Comparison of ENCODE assay signal across 9 cellular contexts in genomic region chr7:156607332-156608175, GRCh38. TPM values are rescaled to one million over a fixed set of nuclear protein-coding genes. Genes with fewer than 3 reads are reported as not detected.
DNase-seq lines count a peak whose midpoint lies in the region; ATAC-seq, FAIRE-seq and TF ChIP-seq lines count a peak whose summit lies in the region.
"Had no signal": no experiment of that assay in that cellular context is flagged by ENCODE, and none has a peak within 500 bp of the region (broad histone marks: within the 10 kb centered on the region; RNA-seq: fewer than 3 reads in every experiment).

No MANE protein-coding gene starts in this region.

- H3K27me3 ChIP-seq in HepG2 (ENCODE audit: control insufficient read depth in 1 of 2, insufficient read depth in 2 of 2, low read length in 2 of 2) (no peaks in the 10 kb centered on the region), testis (no peaks in the 10 kb centered on the region)

- peaks cover 8% of the 10 kb centered on the region for H3K4me1 Mint-ChIP-seq in activated CD8-positive, alpha-beta T cell treated with anti-CD3 and anti-CD28 coated beads, Interleukin-2, amount 10 ng/mL, durations not matched to agents 7 days and 5 days (ENCODE audit: low read depth)
- peaks cover 7% of the 10 kb centered on the region for H3K4me1 Mint-ChIP-seq in activated CD8-positive, alpha-beta T cell treated with anti-CD3 and anti-CD28 coated beads for 36 hours (ENCODE audit: low read depth)

- H3K27ac Mint-ChIP-seq in activated CD8-positive, alpha-beta T cell treated with anti-CD3 and anti-CD28 coated beads, Interleukin-2, amount 10 ng/mL, durations not matched to agents 7 days and 5 days = no peak overlapping the region
- no peak overlapping the region for H3K27ac Mint-ChIP-seq in activated CD8-positive, alpha-beta T cell treated with anti-CD3 and anti-CD28 coated beads for 36 hours

- CTCF ChIA-PET in activated CD8-positive, alpha-beta T cell treated with anti-CD3 and anti-CD28 coated beads, Interleukin-2, amount 10 ng/mL, durations not matched to agents 7 days and 5 days (lab: Charles Lee) = no interaction called here
- CTCF ChIA-PET in activated CD8-positive, alpha-beta T cell treated with anti-CD3 and anti-CD28 coated beads for 36 hours (lab: Charles Lee) = no interaction called here
- CTCF ChIA-PET in HepG2 (lab: Yijun Ruan, JAX; ENCODE audit: low intra/inter-chr PET ratio, low total read pairs) = no interaction called here

- no peak for DNase-seq in activated CD8-positive, alpha-beta T cell treated with anti-CD3 and anti-CD28 coated beads, Interleukin-2, amount 10 ng/mL, durations not matched to agents 7 days and 5 days
- DNase-seq in activated CD8-positive, alpha-beta T cell treated with anti-CD3 and anti-CD28 coated beads for 36 hours = no peak
- DNase-seq in astrocyte of the spinal cord (ENCODE audit: low read depth, low spot score) = no peak
- no peak for DNase-seq in HepG2 (ENCODE audit: low spot score)
- no peak for DNase-seq in testis
- no peak for DNase-seq in ecto neural progenitor cell (ENCODE audit: low spot score)
- no peak for DNase-seq in SW 1271 (lab: John Stamatoyannopoulos, UW)
- DNase-seq: NK-92 treated with Interleukin-12 subunit alpha and Interleukin-12 subunit beta, amount 100 ng/mL, for 24 hours had no signal

- H3K36me3 Mint-ChIP-seq in activated CD8-positive, alpha-beta T cell treated with anti-CD3 and anti-CD28 coated beads, Interleukin-2, amount 10 ng/mL, durations not matched to agents 7 days and 5 days (ENCODE audit: low read depth) = no peaks in the 10 kb centered on the region
- no peaks in the 10 kb centered on the region for H3K36me3 Mint-ChIP-seq in activated CD8-positive, alpha-beta T cell treated with anti-CD3 and anti-CD28 coated beads for 36 hours (ENCODE audit: low read depth)

- H3K9me3 Mint-ChIP-seq in activated CD8-positive, alpha-beta T cell treated with anti-CD3 and anti-CD28 coated beads, Interleukin-2, amount 10 ng/mL, durations not matched to agents 7 days and 5 days (ENCODE audit: insufficient read depth) = no peaks in the 10 kb centered on the region
- no peaks in the 10 kb centered on the region for H3K9me3 Mint-ChIP-seq in activated CD8-positive, alpha-beta T cell treated with anti-CD3 and anti-CD28 coated beads for 36 hours

- no peak for TF ChIP-seq RAD21 in HepG2 (CRISPR knock-in tag; IDR thresholded peaks at IDR 0.05)

- peak overlapping the region; percentile 100 for H3K27ac ChIP-seq in HepG2 (ENCODE audit: extremely low read length, insufficient read depth, low read length)
- no peak overlapping the region for H3K27ac ChIP-seq in testis

- 98% methylated on average over 83 of the region's 84 CpGs for WGBS in HepG2 (ENCODE audit: low lambda C conversion rate)
- 10 to 13% methylated on average over 32 to 75 of the region's 84 CpGs for WGBS in testis, 2 donors

- no peak overlapping the region for H3K9ac ChIP-seq in HepG2 (ENCODE audit: insufficient read depth, low read depth, low read length)

- ATAC-seq in activated CD8-positive, alpha-beta T cell treated with anti-CD3 and anti-CD28 coated beads, Interleukin-2, amount 10 ng/mL, durations not matched to agents 7 days and 5 days = no peak
- ATAC-seq in activated CD8-positive, alpha-beta T cell treated with anti-CD3 and anti-CD28 coated beads for 36 hours = no peak
- ATAC-seq in HepG2 = no peak
- no peak for ATAC-seq in HG03108 (IDR thresholded peaks at IDR 0.05; ENCODE audit: unreplicated experiment)

- BruUV-seq in HepG2 (replicated peaks; lab: Mats Ljungman, UMichigan) = no TSS peak

- no peaks in the 10 kb centered on the region for H3K79me2 ChIP-seq in HepG2 (ENCODE audit: insufficient read depth, low read length)

- no peak for FAIRE-seq in HepG2 (lab: Jason Lieb, UNC)

- in situ Hi-C loops in astrocyte of the spinal cord (cut with HindIII; ENCODE audit: low sequenced_read_pairs) (no loop called here), HepG2 (cut with HindIII; ENCODE audit: extremely low pct_ligation_motif_present, low pct_unique_long_range_greater_than_20kb) (no loop called here)

- TF ChIP-seq POLR2A in HepG2 (IDR thresholded peaks at IDR 0.05; ENCODE audit: insufficient read depth in 1 of 2, low read depth in 2 of 2, low read length in 2 of 2) (no peak), testis (IDR thresholded peaks at IDR 0.05) (no peak)

- TF ChIP-seq EP300 in HepG2 (IDR thresholded peaks at IDR 0.05; ENCODE audit: low read depth in 2 of 2, low read length in 2 of 2) (no peak), HepG2 (CRISPR knock-in tag; IDR thresholded peaks at IDR 0.05; ENCODE audit: borderline replicate concordance) (no peak)

- no peak for TF ChIP-seq CTCF in activated CD8-positive, alpha-beta T cell treated with anti-CD3 and anti-CD28 coated beads for 36 hours (IDR thresholded peaks at IDR 0.05)
- no peak for TF ChIP-seq CTCF in astrocyte of the spinal cord (IDR thresholded peaks at IDR 0.05; ENCODE audit: low read depth, low read length)
- no peak for TF ChIP-seq CTCF in HepG2 (CRISPR knock-in tag; IDR thresholded peaks at IDR 0.05)
- TF ChIP-seq CTCF in testis (IDR thresholded peaks at IDR 0.05) = no peak

- POLR2A ChIA-PET in activated CD8-positive, alpha-beta T cell treated with anti-CD3 and anti-CD28 coated beads, Interleukin-2, amount 10 ng/mL, durations not matched to agents 7 days and 5 days (lab: Charles Lee) = no interaction called here
- POLR2A ChIA-PET in activated CD8-positive, alpha-beta T cell treated with anti-CD3 and anti-CD28 coated beads for 36 hours (lab: Charles Lee) = no interaction called here
- POLR2A ChIA-PET in HepG2 (lab: Yijun Ruan, JAX) = no interaction called here

- H3K4me1 ChIP-seq in HepG2 (ENCODE audit: insufficient read depth, low read length) (peaks cover 56% of the 10 kb centered on the region), testis (no peaks in the 10 kb centered on the region)

- H3K4me3 Mint-ChIP-seq in activated CD8-positive, alpha-beta T cell treated with anti-CD3 and anti-CD28 coated beads, Interleukin-2, amount 10 ng/mL, durations not matched to agents 7 days and 5 days = peak overlapping the region; percentile 45
- H3K4me3 Mint-ChIP-seq in activated CD8-positive, alpha-beta T cell treated with anti-CD3 and anti-CD28 coated beads for 36 hours = no peak overlapping the region

- H3K27me3 Mint-ChIP-seq in activated CD8-positive, alpha-beta T cell treated with anti-CD3 and anti-CD28 coated beads, Interleukin-2, amount 10 ng/mL, durations not matched to agents 7 days and 5 days (ENCODE audit: low read depth) = peaks cover 46% of the 10 kb centered on the region
- H3K27me3 Mint-ChIP-seq in activated CD8-positive, alpha-beta T cell treated with anti-CD3 and anti-CD28 coated beads for 36 hours = peaks cover 30% of the 10 kb centered on the region

- H2AFZ ChIP-seq in HepG2 (ENCODE audit: low read length) = no peak overlapping the region

- H3K4me3 ChIP-seq in astrocyte of the spinal cord (ENCODE audit: low read depth, low read length) (peak overlapping the region; percentile 25), HepG2 (replicated peaks in 1 of 3; ENCODE audit: insufficient read depth in 1 of 3, low read depth in 2 of 3, low read length in 3 of 3) (no peak overlapping the region), testis (peak overlapping the region; percentile 32 to 53)

- intact Hi-C loops in activated CD8-positive, alpha-beta T cell treated with anti-CD3 and anti-CD28 coated beads for 36 hours (cut with micrococcal nuclease) = no loop called here
- intact Hi-C loops in HepG2 (cut with micrococcal nuclease; ENCODE audit: unreplicated experiment) (no loop called here), testis (cut with DNase I; ENCODE audit: low total_unique reads) (no loop called here)

- no peak overlapping the region for H3K4me2 ChIP-seq in HepG2 (ENCODE audit: low read depth, low read length)

- H3K36me3 ChIP-seq in HepG2 (replicated peaks in 1 of 2; ENCODE audit: control insufficient read depth in 1 of 2, insufficient read depth in 2 of 2, low read length in 2 of 2) (no peaks in the 10 kb centered on the region), testis (ENCODE audit: low read depth, missing control alignments) (no peaks in the 10 kb centered on the region)

- H3K9me3 ChIP-seq in HepG2 (ENCODE audit: low read length) = no peaks in the 10 kb centered on the region
- no peaks in the 10 kb centered on the region for H3K9me3 ChIP-seq in testis

- no peaks in the 10 kb centered on the region for H4K20me1 ChIP-seq in HepG2 (ENCODE audit: insufficient read depth, low read length)

TF ChIP-seq in HepG2, 621 proteins besides CTCF, POLR2A, EP300 and RAD21 (continues in another document):
- TF ChIP-seq ZNF121 (CRISPR knock-in tag; IDR thresholded peaks at IDR 0.05) (no peak), IRF2 (CRISPR knock-in tag; IDR thresholded peaks at IDR 0.05) (no peak)

RNA-seq across cellular contexts. Expression of gene RNF32, which starts 33.0 kb away (rescaled TPM):
- total RNA-seq in activated CD8-positive, alpha-beta T cell treated with anti-CD3 and anti-CD28 coated beads, Interleukin-2, amount 10 ng/mL, durations not matched to agents 7 days and 5 days = 1 to 10 TPM; 1.4 to 2.2 TPM
- total RNA-seq in activated CD8-positive, alpha-beta T cell treated with anti-CD3 and anti-CD28 coated beads for 36 hours = under 1 TPM; 0.43 TPM
- not detected in 2 replicates for total RNA-seq in HepG2 (2016; rRNA removed; fragmentation: Illumina TruSeq; extraction: Trizol)
- total RNA-seq in HepG2 (2016; cell fraction: cytosol; rRNA removed; fragmentation: Illumina TruSeq; extraction: Trizol; ENCODE audit: low read depth) = not detected in 2 replicates
- not detected in 2 replicates for total RNA-seq in HepG2 (2016; cell fraction: insoluble cytoplasmic fraction; rRNA removed; fragmentation: Illumina TruSeq; extraction: Trizol)
- not detected in 2 replicates for total RNA-seq in HepG2 (2016; cell fraction: membrane; rRNA removed; fragmentation: Illumina TruSeq; extraction: Trizol)
- not detected in 2 replicates for total RNA-seq in HepG2 (2016; cell fraction: nucleus; rRNA removed; fragmentation: Illumina TruSeq; extraction: Trizol)
- polyA plus RNA-seq in HepG2 (2011; rRNA removed) = not detected in 2 replicates
- polyA plus RNA-seq in HepG2 (2011; cell fraction: cytosol; rRNA removed) = not detected in 2 replicates
- not detected in 2 replicates for polyA plus RNA-seq in HepG2 (2011; cell fraction: nucleus; rRNA removed)
- polyA plus RNA-seq in HepG2 (2012) = 1.0 and 1.6 TPM in 2 replicates
- polyA plus RNA-seq in HepG2 (2016; cell fraction: cytosol; fragmentation: Illumina TruSeq; extraction: Trizol; ENCODE audit: low read depth) = not detected in 2 replicates
- not detected in 2 replicates for polyA plus RNA-seq in HepG2 (2016; cell fraction: insoluble cytoplasmic fraction; fragmentation: Illumina TruSeq; extraction: Trizol; ENCODE audit: low read depth)
- not detected in 2 replicates for polyA plus RNA-seq in HepG2 (2016; cell fraction: membrane; fragmentation: Illumina TruSeq; extraction: Trizol; ENCODE audit: low read depth)
- not detected in 2 replicates for polyA plus RNA-seq in HepG2 (2016; cell fraction: nucleus; fragmentation: Illumina TruSeq; extraction: Trizol; ENCODE audit: insufficient read depth, low read depth)
- polyA minus RNA-seq in HepG2 (2011; rRNA and poly(A)+ RNA removed; ENCODE audit: low replicate concordance) = not detected in 2 replicates
- not detected in 2 replicates for polyA minus RNA-seq in HepG2 (2011; cell fraction: cytosol; rRNA and poly(A)+ RNA removed)
- not detected in 2 replicates for polyA minus RNA-seq in HepG2 (2011; cell fraction: nucleus; rRNA and poly(A)+ RNA removed)
- total RNA-seq in testis = 10 to 100 TPM; 45.7 to 63.8 TPM
- polyA plus RNA-seq in testis (ENCODE audit: insufficient read depth, low read depth, low replicate concordance) = 159 TPM

Comparison
In these comparisons a context has a peak if more than half of its experiments do, and no peak if none do; other contexts are left out.
1. H3K4me3 ChIP-seq: peak in astrocyte of the spinal cord (single experiment) and testis (2 of 2); none in HepG2 (0 of 3).
2. RNA of gene RNF32, which starts 33.0 kb away (total RNA-seq): 45.7 to 63.8 TPM in testis; 1.4 to 2.2 TPM in activated CD8-positive, alpha-beta T cell treated with anti-CD3 and anti-CD28 coated beads, Interleukin-2, amount 10 ng/mL, durations not matched to agents 7 days and 5 days, 0.43 TPM in activated CD8-positive, alpha-beta T cell treated with anti-CD3 and anti-CD28 coated beads for 36 hours and not detected in HepG2; every median in the first group is over 10 times any median in the second.